8 cellular contexts compared by ENCODE assay signal in the genomic region with DNA sequence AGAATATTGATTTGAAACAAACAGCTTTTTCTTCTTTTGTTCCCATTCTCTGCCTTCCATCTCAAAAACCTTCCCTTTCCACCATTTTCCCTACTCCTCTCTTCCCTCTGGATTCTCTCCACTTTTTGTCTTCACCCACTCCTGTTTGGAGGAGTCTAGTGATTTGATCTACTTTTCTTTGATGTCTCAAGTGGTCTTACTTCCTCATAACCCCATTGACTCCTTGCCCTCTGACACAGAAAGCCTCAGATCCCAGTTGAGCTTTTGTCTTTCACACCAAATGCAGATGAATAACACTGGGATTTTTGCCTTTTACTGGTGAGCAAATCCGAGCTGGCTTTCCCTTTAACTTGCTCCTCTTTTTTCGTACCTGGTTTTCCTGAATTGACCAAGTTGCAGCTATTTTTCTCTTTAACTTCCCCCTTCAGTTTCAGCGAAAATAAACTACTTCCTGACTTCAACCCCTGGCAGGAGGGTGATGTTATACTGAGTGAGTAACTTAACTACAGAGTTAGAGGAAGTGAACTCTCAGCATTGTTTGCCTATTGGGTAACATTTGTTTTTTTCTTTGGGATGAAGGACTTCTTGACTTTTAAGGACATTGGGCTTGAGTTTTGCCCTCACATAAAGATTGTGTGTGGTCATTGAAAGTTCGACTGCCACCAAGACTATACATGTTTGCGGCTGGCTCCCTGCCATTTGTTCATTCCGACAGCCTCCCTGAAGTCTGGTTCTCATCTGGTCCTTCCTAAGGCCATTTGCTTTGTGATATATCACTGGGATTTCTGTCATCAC.
DNase-seq lines count a peak whose midpoint lies in the region; ATAC-seq and TF ChIP-seq lines count a peak whose summit lies in the region.

No MANE protein-coding gene starts in this region.

- no peak overlapping the region for H3K4me3 ChIP-seq in cardiac fibroblast (replicated peaks in 1 of 2; ENCODE audit: low read depth in 2 of 2, low read length in 2 of 2)
- peak overlapping the region in 1 of 2 donors; percentile 1 for H3K4me3 ChIP-seq in mucosa of rectum (ENCODE audit: low read length in 2 of 2)
- H3K4me3 ChIP-seq in SJCRH30 = no peak overlapping the region

- TF ChIP-seq CTCF in cardiac fibroblast (IDR thresholded peaks at IDR 0.05; ENCODE audit: low read depth, low read length) = no peak

- no peak overlapping the region for H3K9ac ChIP-seq in mucosa of rectum (ENCODE audit: low read depth in 1 of 2, low read length in 2 of 2)

- H3K27me3 ChIP-seq in mucosa of rectum (ENCODE audit: control insufficient read depth in 2 of 2, insufficient read depth in 2 of 2, low read length in 2 of 2) = no peaks in the 10 kb centered on the region
- H3K27me3 ChIP-seq in SJCRH30 = no peaks in the 10 kb centered on the region

- DNase-seq in GM04503 (ENCODE audit: low read depth) (peak; percentile 41), cardiac fibroblast (ENCODE audit: low read depth in 2 of 2) (peak; percentile 56 to 86), SJCRH30 (no peak), NCI-H146 (lab: John Stamatoyannopoulos, UW) (no peak), germinal center (ENCODE audit: low spot score) (no peak), activated gamma-delta T cell (lab: John Stamatoyannopoulos, UW) (no peak)

- peak; percentile 75 for ATAC-seq in HG03432 (IDR thresholded peaks at IDR 0.05; ENCODE audit: unreplicated experiment)

- H3K4me1 ChIP-seq in mucosa of rectum (ENCODE audit: control insufficient read depth in 2 of 2, insufficient read depth in 2 of 2, low read length in 2 of 2) (peaks cover 4 to 10% of the 10 kb centered on the region in 2 donors), SJCRH30 (no peaks in the 10 kb centered on the region)

- H3K36me3 ChIP-seq in mucosa of rectum (ENCODE audit: control insufficient read depth in 2 of 2, insufficient read depth in 2 of 2, low read length in 2 of 2) (no peaks in the 10 kb centered on the region), SJCRH30 (no peaks in the 10 kb centered on the region)

- H3K9me3 ChIP-seq in mucosa of rectum (ENCODE audit: control insufficient read depth in 2 of 2, low read length in 2 of 2) (no peaks in the 10 kb centered on the region), SJCRH30 (replicated peaks) (no peaks in the 10 kb centered on the region)

- H3K27ac ChIP-seq in mucosa of rectum (ENCODE audit: low read depth in 2 of 2, low read length in 2 of 2) (peak overlapping the region; percentile 67 to 79), SJCRH30 (no peak overlapping the region)

Comparison
In these comparisons a context has a peak if more than half of its experiments do, and no peak if none do; other contexts are left out.
1. DNase-seq: peak in GM04503 (single experiment) and cardiac fibroblast (2 of 2); none in SJCRH30 (0 of 2), NCI-H146 (single experiment), germinal center (single experiment) and activated gamma-delta T cell (single experiment).